In the genomic region with DNA sequence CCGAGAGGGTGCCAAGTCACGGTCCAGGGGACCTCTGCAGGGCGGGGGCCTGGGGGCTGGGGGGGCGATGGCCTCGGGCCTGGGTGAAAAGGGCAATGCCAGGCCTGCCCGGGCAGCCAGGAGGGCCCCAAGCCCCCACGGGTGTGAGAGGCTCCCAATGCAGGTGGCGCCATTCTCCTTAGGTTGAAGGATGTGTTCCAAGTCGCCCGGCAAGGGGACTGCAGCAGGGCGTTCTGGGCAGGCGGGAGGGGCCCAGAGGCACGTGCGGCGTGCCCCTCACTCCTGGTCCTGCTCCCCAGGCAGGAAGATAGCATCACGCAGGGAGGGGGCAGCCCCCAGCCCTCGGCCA, we compare ENCODE assay signal across 14 cellular contexts. TPM values are rescaled to one million over a fixed set of nuclear protein-coding genes. Genes with fewer than 3 reads are reported as not detected.
DNase-seq lines count a peak whose midpoint lies in the region; ATAC-seq, FAIRE-seq and TF ChIP-seq lines count a peak whose summit lies in the region.
"Had no signal": no experiment of that assay in that cellular context is flagged by ENCODE, and none has a peak within 500 bp of the region (broad histone marks: within the 10 kb centered on the region; RNA-seq: fewer than 3 reads in every experiment).

No MANE protein-coding gene starts in this region.

- TF ChIP-seq RAD21 in IMR-90 (IDR thresholded peaks at IDR 0.05; ENCODE audit: low read length), result no peak

- H3K27ac Mint-ChIP-seq in activated naive CD4-positive, alpha-beta T cell treated with anti-CD3 and anti-CD28 coated beads for 36 hours, result no peak overlapping the region
- no peak overlapping the region for H3K27ac Mint-ChIP-seq in activated naive CD4-positive, alpha-beta T cell treated with anti-CD3 and anti-CD28 coated beads, Interleukin-2, amount 10 ng/mL, durations not matched to agents 7 days and 5 days
- H3K27ac Mint-ChIP-seq in chondrocyte (ENCODE audit: unreplicated experiment), result no peak overlapping the region
- no peak overlapping the region for H3K27ac Mint-ChIP-seq in stimulated activated effector memory CD8-positive, alpha-beta T cell treated with anti-CD3 and anti-CD28 coated beads, Interleukin-12 subunit alpha, Interleukin-12 subunit beta, amount 100 ng/mL, for 72 hours
- H3K27ac Mint-ChIP-seq: activated naive CD4-positive, alpha-beta T cell treated with anti-CD3 and anti-CD28 coated beads, Interleukin-2, amount 50 U/mL, for 24 hours had no signal

- H3K9me1 ChIP-seq in IMR-90 (ENCODE audit: insufficient read depth, low read length), result no peaks in the 10 kb centered on the region

- no peak overlapping the region for H3K27ac ChIP-seq in IMR-90 (ENCODE audit: insufficient read depth, low read length)

- no peak overlapping the region for H4K91ac ChIP-seq in IMR-90 (ENCODE audit: insufficient read depth, low read depth, low read length)

- dilution Hi-C loops in IMR-90 (cut with HindIII; ENCODE audit: low sequenced_read_pairs, unreplicated experiment), result no loop called here

- H3K27me3 Mint-ChIP-seq in activated naive CD4-positive, alpha-beta T cell treated with anti-CD3 and anti-CD28 coated beads for 36 hours (ENCODE audit: low read depth), result no peaks in the 10 kb centered on the region
- peaks cover 36% of the 10 kb centered on the region for H3K27me3 Mint-ChIP-seq in activated naive CD4-positive, alpha-beta T cell treated with anti-CD3 and anti-CD28 coated beads, Interleukin-2, amount 10 ng/mL, durations not matched to agents 7 days and 5 days
- H3K27me3 Mint-ChIP-seq in chondrocyte (ENCODE audit: low read depth), result no peaks in the 10 kb centered on the region
- H3K27me3 Mint-ChIP-seq: activated naive CD4-positive, alpha-beta T cell treated with anti-CD3 and anti-CD28 coated beads, Interleukin-2, amount 50 U/mL, for 24 hours had no signal

- no peaks in the 10 kb centered on the region for H3K79me1 ChIP-seq in IMR-90 (ENCODE audit: low read depth in 1 of 2, low read length in 2 of 2)

- no peaks in the 10 kb centered on the region for H3K36me3 ChIP-seq in IMR-90 (ENCODE audit: control insufficient read depth, insufficient read depth, low read length)
- H3K36me3 ChIP-seq: tibial nerve had no signal

- H2BK120ac ChIP-seq in IMR-90 (ENCODE audit: low read depth, low read length), result no peak overlapping the region

- no peaks in the 10 kb centered on the region for H3K4me1 ChIP-seq in IMR-90 (ENCODE audit: control insufficient read depth, insufficient read depth, low read length)

- ATAC-seq in IMR-90 (ENCODE audit: low read depth), result peak; percentile 17
- ATAC-seq in stimulated activated effector memory CD8-positive, alpha-beta T cell treated with anti-CD3 and anti-CD28 coated beads, Interleukin-12 subunit alpha, Interleukin-12 subunit beta, amount 100 ng/mL, for 72 hours, result peak; percentile 22
- no peak for ATAC-seq in GM19455 (IDR thresholded peaks at IDR 0.05; ENCODE audit: unreplicated experiment)

- H4K5ac ChIP-seq in IMR-90 (ENCODE audit: low read depth, low read length), result no peak overlapping the region

- H3K4ac ChIP-seq in IMR-90 (ENCODE audit: low read depth, low read length), result no peak overlapping the region

- H3K36me3 Mint-ChIP-seq in activated naive CD4-positive, alpha-beta T cell treated with anti-CD3 and anti-CD28 coated beads for 36 hours (ENCODE audit: low read depth), result no peaks in the 10 kb centered on the region
- no peaks in the 10 kb centered on the region for H3K36me3 Mint-ChIP-seq in activated naive CD4-positive, alpha-beta T cell treated with anti-CD3 and anti-CD28 coated beads, Interleukin-2, amount 10 ng/mL, durations not matched to agents 7 days and 5 days
- no peaks in the 10 kb centered on the region for H3K36me3 Mint-ChIP-seq in chondrocyte (ENCODE audit: low read depth)
- no peaks in the 10 kb centered on the region for H3K36me3 Mint-ChIP-seq in stimulated activated effector memory CD8-positive, alpha-beta T cell treated with anti-CD3 and anti-CD28 coated beads, Interleukin-12 subunit alpha, Interleukin-12 subunit beta, amount 100 ng/mL, for 72 hours
- H3K36me3 Mint-ChIP-seq: activated naive CD4-positive, alpha-beta T cell treated with anti-CD3 and anti-CD28 coated beads, Interleukin-2, amount 50 U/mL, for 24 hours had no signal

- H2AFZ ChIP-seq in IMR-90 (replicated peaks; ENCODE audit: low read length, poor library complexity), result peak overlapping the region; percentile 81

- DNase-seq in activated naive CD4-positive, alpha-beta T cell treated with anti-CD3 and anti-CD28 coated beads for 36 hours, result peak; percentile 47
- DNase-seq in activated naive CD4-positive, alpha-beta T cell treated with anti-CD3 and anti-CD28 coated beads, Interleukin-2, amount 10 ng/mL, durations not matched to agents 7 days and 5 days, result no peak
- DNase-seq in IMR-90, result no peak
- no peak for DNase-seq in chondrocyte (ENCODE audit: low spot score)
- no peak for DNase-seq in stimulated activated effector memory CD8-positive, alpha-beta T cell treated with anti-CD3 and anti-CD28 coated beads, Interleukin-12 subunit alpha, Interleukin-12 subunit beta, amount 100 ng/mL, for 72 hours (ENCODE audit: low spot score in 2 of 2)
- no peak for DNase-seq in HTR-8/SVneo (ENCODE audit: insufficient read length, low spot score)
- no peak for DNase-seq in activated CD4-positive, alpha-beta T cell treated with anti-CD3 and anti-CD28 coated beads for 4 hours
- DNase-seq: cortex of kidney had no signal

- no peak overlapping the region for H3K4me3 ChIP-seq in IMR-90 (ENCODE audit: insufficient read depth, low read depth, low read length)
- H3K4me3 ChIP-seq: tibial nerve had no signal

- H3K4me2 ChIP-seq in IMR-90 (ENCODE audit: low read depth, low read length), result no peak overlapping the region

- TF ChIP-seq CTCF in IMR-90 (conservative IDR thresholded peaks at IDR 0.05; ENCODE audit: low read depth, low read length) (no peak), chondrocyte (IDR thresholded peaks at IDR 0.05) (peak; percentile 70)

- no peak overlapping the region for H3K14ac ChIP-seq in IMR-90 (replicated peaks; ENCODE audit: low read depth, low read length)

- no peak for FAIRE-seq in HTR-8/SVneo (lab: Jason Lieb, UNC)
- FAIRE-seq: kidney had no signal

- peaks cover 10% of the 10 kb centered on the region; the same call in 1 of the 2 replicates for H3K27me3 ChIP-seq in IMR-90 (ENCODE audit: control insufficient read depth, insufficient read depth, low read length)
- H3K27me3 ChIP-seq: tibial nerve had no signal

- H3K4me1 Mint-ChIP-seq in activated naive CD4-positive, alpha-beta T cell treated with anti-CD3 and anti-CD28 coated beads for 36 hours (ENCODE audit: low read depth), result peaks cover 2% of the 10 kb centered on the region
- H3K4me1 Mint-ChIP-seq in activated naive CD4-positive, alpha-beta T cell treated with anti-CD3 and anti-CD28 coated beads, Interleukin-2, amount 10 ng/mL, durations not matched to agents 7 days and 5 days, result peaks cover 12% of the 10 kb centered on the region
- H3K4me1 Mint-ChIP-seq in chondrocyte (ENCODE audit: low read depth), result peaks cover 12% of the 10 kb centered on the region
- peaks cover 11% of the 10 kb centered on the region for H3K4me1 Mint-ChIP-seq in stimulated activated effector memory CD8-positive, alpha-beta T cell treated with anti-CD3 and anti-CD28 coated beads, Interleukin-12 subunit alpha, Interleukin-12 subunit beta, amount 100 ng/mL, for 72 hours

- POLR2A ChIA-PET in IMR-90 (lab: Charles Lee; ENCODE audit: unreplicated experiment), result no interaction called here

- H3K9me3 ChIP-seq in IMR-90 (ENCODE audit: control insufficient read depth, insufficient read depth, low read length), result no peaks in the 10 kb centered on the region
- H3K9me3 ChIP-seq: tibial nerve had no signal

- H3K9me3 Mint-ChIP-seq in activated naive CD4-positive, alpha-beta T cell treated with anti-CD3 and anti-CD28 coated beads for 36 hours, result no peaks in the 10 kb centered on the region
- H3K9me3 Mint-ChIP-seq in activated naive CD4-positive, alpha-beta T cell treated with anti-CD3 and anti-CD28 coated beads, Interleukin-2, amount 10 ng/mL, durations not matched to agents 7 days and 5 days, result no peaks in the 10 kb centered on the region
- H3K9me3 Mint-ChIP-seq in chondrocyte (ENCODE audit: low read depth), result no peaks in the 10 kb centered on the region
- H3K9me3 Mint-ChIP-seq in stimulated activated effector memory CD8-positive, alpha-beta T cell treated with anti-CD3 and anti-CD28 coated beads, Interleukin-12 subunit alpha, Interleukin-12 subunit beta, amount 100 ng/mL, for 72 hours, result no peaks in the 10 kb centered on the region
- H3K9me3 Mint-ChIP-seq: activated naive CD4-positive, alpha-beta T cell treated with anti-CD3 and anti-CD28 coated beads, Interleukin-2, amount 50 U/mL, for 24 hours; nephron had no signal

- H4K20me1 ChIP-seq in IMR-90 (ENCODE audit: insufficient read depth, low read length), result no peaks in the 10 kb centered on the region

- peak overlapping the region; percentile 50 for H2AK9ac ChIP-seq in IMR-90 (replicated peaks; ENCODE audit: low read depth, low read length, poor library complexity)

- no peak overlapping the region for H3K4me3 Mint-ChIP-seq in activated naive CD4-positive, alpha-beta T cell treated with anti-CD3 and anti-CD28 coated beads for 36 hours
- H3K4me3 Mint-ChIP-seq in activated naive CD4-positive, alpha-beta T cell treated with anti-CD3 and anti-CD28 coated beads, Interleukin-2, amount 10 ng/mL, durations not matched to agents 7 days and 5 days, result no peak overlapping the region
- H3K4me3 Mint-ChIP-seq in chondrocyte (ENCODE audit: unreplicated experiment), result no peak overlapping the region
- no peak overlapping the region for H3K4me3 Mint-ChIP-seq in stimulated activated effector memory CD8-positive, alpha-beta T cell treated with anti-CD3 and anti-CD28 coated beads, Interleukin-12 subunit alpha, Interleukin-12 subunit beta, amount 100 ng/mL, for 72 hours
- H3K4me3 Mint-ChIP-seq: activated naive CD4-positive, alpha-beta T cell treated with anti-CD3 and anti-CD28 coated beads, Interleukin-2, amount 50 U/mL, for 24 hours had no signal

- WGBS in IMR-90 (ENCODE audit: extremely low coverage in 2 of 2, insufficient read length in 1 of 2), 2 experiments, result 68% methylated on average over 9 of the region's 17 CpGs; no CpG with 5 or more reads in 1 of the 2 experiments

- in situ Hi-C loops in IMR-90 (cut with MboI; ENCODE audit: low sequenced_read_pairs), result no loop called here

- H3K56ac ChIP-seq in IMR-90 (ENCODE audit: extremely low read depth, insufficient read depth, low read length), result no peak overlapping the region

- no peak overlapping the region for H2AK5ac ChIP-seq in IMR-90 (ENCODE audit: low read depth, low read length)

- no peak overlapping the region for H3K18ac ChIP-seq in IMR-90 (ENCODE audit: low read depth, low read length)

- no peak overlapping the region for H2BK5ac ChIP-seq in IMR-90 (ENCODE audit: low read depth, low read length, poor library complexity, severe bottlenecking)

- no peak overlapping the region for H3K23ac ChIP-seq in IMR-90 (ENCODE audit: low read depth, low read length)

- H2BK15ac ChIP-seq in IMR-90 (ENCODE audit: low read depth, low read length), result no peak overlapping the region

- no peak overlapping the region for H3K9ac ChIP-seq in IMR-90 (ENCODE audit: low read depth, low read length)

- intact Hi-C loops in activated naive CD4-positive, alpha-beta T cell treated with anti-CD3 and anti-CD28 coated beads for 36 hours (cut with micrococcal nuclease), result loop anchor here (10.0 kb wide), 1 partner anchor 47 kb away; no protein-coding TSS in a partner anchor
- intact Hi-C loops in IMR-90 (cut with micrococcal nuclease), result no loop called here

- TF ChIP-seq POLR2A in IMR-90 (IDR thresholded peaks at IDR 0.05; ENCODE audit: low read depth, low read length), result no peak

- no peak overlapping the region for H4K8ac ChIP-seq in IMR-90 (ENCODE audit: low read depth in 2 of 2, low read length in 2 of 2)

- CTCF ChIA-PET in activated naive CD4-positive, alpha-beta T cell treated with anti-CD3 and anti-CD28 coated beads for 36 hours (lab: Charles Lee), result interaction anchor here (1.0 to 1.2 kb wide), 3 partner anchors 13 to 163 kb away, joined by 3 to 5 read pairs (median 4); no protein-coding TSS in a partner anchor
- CTCF ChIA-PET in activated naive CD4-positive, alpha-beta T cell treated with anti-CD3 and anti-CD28 coated beads, Interleukin-2, amount 10 ng/mL, durations not matched to agents 7 days and 5 days (lab: Charles Lee), result interaction anchor here (1.3 to 1.5 kb wide), 3 partner anchors 12 to 313 kb away, joined by 4 to 7 read pairs (median 7); no protein-coding TSS in a partner anchor
- CTCF ChIA-PET in IMR-90 (lab: Yijun Ruan, JAX), result no interaction called here

- no peak overlapping the region for H2BK20ac ChIP-seq in IMR-90 (ENCODE audit: low read depth, low read length)

- no TSS peak for BruUV-seq in IMR-90 (replicated peaks; lab: Mats Ljungman, UMichigan)

RNA-seq across cellular contexts. Expression of gene TNNI2, which starts 0.7 kb away (rescaled TPM):
- total RNA-seq in activated naive CD4-positive, alpha-beta T cell treated with anti-CD3 and anti-CD28 coated beads for 36 hours, result not detected
- total RNA-seq in IMR-90 (2012; rRNA removed) (not detected in 2 replicates), chondrocyte (1.3 to 3.2 TPM (median 1.4 TPM) in 3 replicates)
- polyA plus RNA-seq in IMR-90 (2012; rRNA removed), result not detected in 2 replicates
- polyA plus RNA-seq in IMR-90 (2012; cell fraction: cytosol; rRNA removed), result not detected in 2 replicates
- polyA plus RNA-seq in IMR-90 (2012; cell fraction: nucleus; rRNA removed; ENCODE audit: low replicate concordance), result 0.25 TPM in 1 of 2 replicates, not detected in the other
- total RNA-seq: tibial nerve had no signal

RNA-seq across cellular contexts. Expression of gene SYT8, which starts 3.3 kb away (rescaled TPM):
- not detected for total RNA-seq in activated naive CD4-positive, alpha-beta T cell treated with anti-CD3 and anti-CD28 coated beads for 36 hours
- total RNA-seq in IMR-90 (2012; rRNA removed) (not detected in 2 replicates), chondrocyte (7.1 to 20.4 TPM (median 7.3 TPM) in 3 replicates)
- not detected in 2 replicates for polyA plus RNA-seq in IMR-90 (2012; rRNA removed)
- polyA plus RNA-seq in IMR-90 (2012; cell fraction: cytosol; rRNA removed), result not detected in 2 replicates
- 0.32 TPM in 1 of 2 replicates, not detected in the other for polyA plus RNA-seq in IMR-90 (2012; cell fraction: nucleus; rRNA removed; ENCODE audit: low replicate concordance)
- total RNA-seq: activated CD8-positive, alpha-beta memory T cell treated with anti-CD3 and anti-CD28 coated beads for 36 hours had no signal

RNA-seq across cellular contexts. Expression of gene LSP1, which starts 14.8 kb away (rescaled TPM):
- 10 to 100 TPM; 42.4 to 42.9 TPM for total RNA-seq in activated naive CD4-positive, alpha-beta T cell treated with anti-CD3 and anti-CD28 coated beads for 36 hours
- total RNA-seq in IMR-90 (2012; rRNA removed), result not detected in 2 replicates
- polyA plus RNA-seq in IMR-90 (2012; rRNA removed), result 0.11 TPM in 1 of 2 replicates, not detected in the other
- 0.04 and 0.13 TPM in 2 replicates for polyA plus RNA-seq in IMR-90 (2012; cell fraction: cytosol; rRNA removed)
- 0.48 TPM in 1 of 2 replicates, not detected in the other for polyA plus RNA-seq in IMR-90 (2012; cell fraction: nucleus; rRNA removed; ENCODE audit: low replicate concordance)
- total RNA-seq in chondrocyte, result 7.2 to 27.5 TPM (median 7.4 TPM) in 3 replicates

RNA-seq across cellular contexts. Expression of gene PRR33, which starts 53.6 kb away (rescaled TPM):
- under 1 TPM; 0.07 to 0.12 TPM for total RNA-seq in activated naive CD4-positive, alpha-beta T cell treated with anti-CD3 and anti-CD28 coated beads for 36 hours
- not detected in 2 replicates for total RNA-seq in IMR-90 (2012; rRNA removed)
- polyA plus RNA-seq in IMR-90 (2012; rRNA removed), result not detected in 2 replicates
- polyA plus RNA-seq in IMR-90 (2012; cell fraction: cytosol; rRNA removed), result not detected in 2 replicates
- not detected in 2 replicates for polyA plus RNA-seq in IMR-90 (2012; cell fraction: nucleus; rRNA removed; ENCODE audit: low replicate concordance)
- total RNA-seq in chondrocyte, result not detected in 3 replicates
- total RNA-seq: kidney, tibial nerve had no signal
